In the genomic region with DNA sequence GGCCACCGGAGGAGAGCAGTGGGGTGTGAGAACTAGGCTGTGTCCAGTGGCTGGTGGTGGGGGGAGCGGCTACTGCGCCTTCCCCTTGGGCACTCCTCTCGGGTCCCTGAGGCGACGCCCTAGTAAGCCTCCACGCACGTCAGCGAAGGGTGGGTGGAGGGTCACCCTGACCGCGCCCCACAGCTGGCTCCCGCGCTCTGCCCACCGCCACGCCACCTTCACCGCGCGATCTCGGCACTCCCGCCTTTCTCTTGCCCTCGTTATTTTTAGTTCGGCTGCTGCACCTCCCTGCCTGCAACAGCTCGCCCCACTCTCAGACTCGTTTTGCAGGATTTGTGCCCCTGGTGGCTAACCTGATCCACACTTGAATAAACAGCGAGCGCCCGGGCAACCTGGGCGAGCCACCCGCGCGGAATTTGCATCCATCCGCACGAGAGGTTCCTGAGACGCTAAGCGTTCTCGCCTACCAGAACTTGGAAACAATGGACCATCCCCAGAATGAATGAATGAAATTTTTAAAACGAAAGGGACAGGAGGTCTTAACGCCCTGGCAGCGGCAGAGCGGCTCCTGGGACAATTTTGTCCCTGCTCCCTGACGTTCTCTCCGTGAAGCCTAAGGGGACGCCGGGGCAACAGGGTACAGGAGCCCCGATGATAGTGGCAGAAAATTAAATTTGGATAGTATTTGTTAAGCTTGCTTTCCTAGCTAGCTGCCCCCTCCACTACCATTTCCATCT, we compare ENCODE assay signal across 10 cellular contexts. TPM values are rescaled to one million over a fixed set of nuclear protein-coding genes. Genes with fewer than 3 reads are reported as not detected.
A peak's percentile ranks its signal among the peaks of the same experiment; 100 is the strongest.
DNase-seq lines count a peak whose midpoint lies in the region; ATAC-seq, FAIRE-seq and TF ChIP-seq lines count a peak whose summit lies in the region.
"Had no signal": no experiment of that assay in that cellular context is flagged by ENCODE, and none has a peak within 500 bp of the region (broad histone marks: within the 10 kb centered on the region; RNA-seq: fewer than 3 reads in every experiment).

No MANE protein-coding gene starts in this region.

- H3K27me3 ChIP-seq in ACC112 (ENCODE audit: insufficient read depth, low read length) (peaks cover 58% of the 10 kb centered on the region), endodermal cell (ENCODE audit: control insufficient read depth, insufficient read depth, low read length, poor library complexity, severe bottlenecking) (peaks cover 41% of the 10 kb centered on the region)

- TF ChIP-seq CTCF in endodermal cell (conservative IDR thresholded peaks at IDR 0.05): peak; percentile 70

- no peak overlapping the region for H3K27ac Mint-ChIP-seq in endodermal cell
- H3K27ac Mint-ChIP-seq in activated CD4-positive, alpha-beta T cell treated with anti-CD3 and anti-CD28 coated beads, Interleukin-2, amount 10 ng/mL, durations not matched to agents 24 days and 14 days: no peak overlapping the region
- H3K27ac Mint-ChIP-seq: activated naive CD8-positive, alpha-beta T cell had no signal

- intact Hi-C loops in activated CD4-positive, alpha-beta T cell treated with anti-CD3 and anti-CD28 coated beads, Interleukin-2, amount 10 ng/mL, durations not matched to agents 24 days and 14 days (cut with micrococcal nuclease): no loop called here

- DNase-seq in endodermal cell (peak; percentile 78), mucosa of gallbladder (ENCODE audit: low spot score) (peak; percentile 65), urothelium cell line (ENCODE audit: low spot score) (no peak)
- DNase-seq in activated CD4-positive, CD25-positive, alpha-beta regulatory T cell treated with anti-CD3 and anti-CD28 coated beads, Interleukin-2, amount 50 U/mL, for 72 hours: no peak
- DNase-seq in activated CD4-positive, alpha-beta T cell treated with anti-CD3 and anti-CD28 coated beads, Interleukin-2, amount 10 ng/mL, durations not matched to agents 24 days and 14 days: no peak
- DNase-seq: NCI-H2029 had no signal

- no peak; the same call in 1 of the 2 replicates for TF ChIP-seq RAD21 in Ishikawa (IDR thresholded peaks at IDR 0.05; ENCODE audit: low read depth)

- 68 to 72% methylated on average over 28 to 44 of the region's 45 CpGs for WGBS in endodermal cell (ENCODE audit: insufficient coverage in 1 of 2, insufficient read length in 1 of 2), 2 experiments

- no peaks in the 10 kb centered on the region for H3K79me2 ChIP-seq in ACC112 (ENCODE audit: control insufficient read depth, insufficient read depth, low read length, unreplicated experiment)

- peak overlapping the region; percentile 67 for H2AFZ ChIP-seq in ACC112 (ENCODE audit: low read length, unreplicated experiment)

- FAIRE-seq in urothelium cell line (lab: Jason Lieb, UNC): no peak

- no peaks in the 10 kb centered on the region for H3K4me1 ChIP-seq in ACC112 (ENCODE audit: control insufficient read depth, insufficient read depth, low read length, unreplicated experiment)
- H3K4me1 ChIP-seq in endodermal cell (ENCODE audit: control insufficient read depth, insufficient read depth, low read length): no peaks in the 10 kb centered on the region

- H3K4me3 ChIP-seq in ACC112 (ENCODE audit: low read depth, low read length) (peak overlapping the region; percentile 67), endodermal cell (ENCODE audit: low read length) (no peak overlapping the region)

- peaks cover 19% of the 10 kb centered on the region for H3K4me1 Mint-ChIP-seq in endodermal cell
- peaks cover 2% of the 10 kb centered on the region for H3K4me1 Mint-ChIP-seq in activated CD4-positive, alpha-beta T cell treated with anti-CD3 and anti-CD28 coated beads, Interleukin-2, amount 10 ng/mL, durations not matched to agents 24 days and 14 days

- peaks cover 11% of the 10 kb centered on the region for H3K9me3 ChIP-seq in endodermal cell (ENCODE audit: control insufficient read depth, low read length)

- peaks cover 87% of the 10 kb centered on the region for H3K27me3 Mint-ChIP-seq in endodermal cell (ENCODE audit: insufficient read depth)
- peaks cover 61% of the 10 kb centered on the region for H3K27me3 Mint-ChIP-seq in activated CD4-positive, alpha-beta T cell treated with anti-CD3 and anti-CD28 coated beads, Interleukin-2, amount 10 ng/mL, durations not matched to agents 24 days and 14 days

- no peak overlapping the region for H3K27ac ChIP-seq in ACC112 (ENCODE audit: low read depth, low read length)
- H3K27ac ChIP-seq in endodermal cell (ENCODE audit: low read depth, low read length): no peak overlapping the region

- H3K4me3 Mint-ChIP-seq in endodermal cell: peak overlapping the region; percentile 56
- H3K4me3 Mint-ChIP-seq in activated CD4-positive, alpha-beta T cell treated with anti-CD3 and anti-CD28 coated beads, Interleukin-2, amount 10 ng/mL, durations not matched to agents 24 days and 14 days: no peak overlapping the region
- H3K4me3 Mint-ChIP-seq: activated naive CD8-positive, alpha-beta T cell had no signal

- H3K36me3 ChIP-seq in ACC112 (ENCODE audit: insufficient read depth, low read length): no peaks in the 10 kb centered on the region
- H3K36me3 ChIP-seq in endodermal cell (ENCODE audit: control insufficient read depth, insufficient read depth, low read length): no peaks in the 10 kb centered on the region

- H3K36me3 Mint-ChIP-seq in endodermal cell (ENCODE audit: low read depth): no peaks in the 10 kb centered on the region
- no peaks in the 10 kb centered on the region for H3K36me3 Mint-ChIP-seq in activated CD4-positive, alpha-beta T cell treated with anti-CD3 and anti-CD28 coated beads, Interleukin-2, amount 10 ng/mL, durations not matched to agents 24 days and 14 days (ENCODE audit: low read depth)
- H3K36me3 Mint-ChIP-seq: activated naive CD8-positive, alpha-beta T cell had no signal

- H3K9ac ChIP-seq in endodermal cell (ENCODE audit: extremely low read depth, low read length, poor library complexity, severe bottlenecking): no peak overlapping the region

- ATAC-seq in HG02571 (IDR thresholded peaks at IDR 0.05; ENCODE audit: unreplicated experiment): no peak

- H3K9me3 Mint-ChIP-seq in endodermal cell: peaks cover 8% of the 10 kb centered on the region
- no peaks in the 10 kb centered on the region for H3K9me3 Mint-ChIP-seq in activated CD4-positive, alpha-beta T cell treated with anti-CD3 and anti-CD28 coated beads, Interleukin-2, amount 10 ng/mL, durations not matched to agents 24 days and 14 days

- no peak for TF ChIP-seq EP300 in Ishikawa (IDR thresholded peaks at IDR 0.05; ENCODE audit: borderline replicate concordance)

TF ChIP-seq in Ishikawa, 13 proteins besides CTCF, POLR2A, EP300 and RAD21:
- TF ChIP-seq ZBTB7A (IDR thresholded peaks at IDR 0.05; ENCODE audit: low read depth): no peak
- TF ChIP-seq, protein P1, sequence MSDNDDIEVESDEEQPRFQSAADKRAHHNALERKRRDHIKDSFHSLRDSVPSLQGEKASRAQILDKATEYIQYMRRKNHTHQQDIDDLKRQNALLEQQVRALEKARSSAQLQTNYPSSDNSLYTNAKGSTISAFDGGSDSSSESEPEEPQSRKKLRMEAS (IDR thresholded peaks at IDR 0.05): peak; percentile 30; the same call in 1 of the 2 replicates
- no peak for TF ChIP-seq CREB1 (IDR thresholded peaks at IDR 0.05; ENCODE audit: low read depth)

RNA-seq across cellular contexts. Expression of a gene that starts 7.0 kb away (rescaled TPM):
- total RNA-seq in endodermal cell (10 to 100 TPM; 13.0 to 19.9 TPM), mucosa of gallbladder (44.2 TPM)
- 23.8 TPM for polyA plus RNA-seq in endodermal cell (2013, experiment 1 of 2)
- 21.4 TPM for polyA plus RNA-seq in endodermal cell (2013, experiment 2 of 2)
- not detected in 2 replicates for total RNA-seq in activated CD4-positive, alpha-beta T cell treated with anti-CD3 and anti-CD28 coated beads, Interleukin-2, amount 10 ng/mL, durations not matched to agents 24 days and 14 days

Comparison
In these comparisons a context has a peak if more than half of its experiments do, and no peak if none do; other contexts are left out.
1. DNase-seq: peak in endodermal cell (single experiment) and mucosa of gallbladder (single experiment); none in activated CD4-positive, CD25-positive, alpha-beta regulatory T cell treated with anti-CD3 and anti-CD28 coated beads, Interleukin-2, amount 50 U/mL, for 72 hours (single experiment), urothelium cell line (single experiment) and activated CD4-positive, alpha-beta T cell treated with anti-CD3 and anti-CD28 coated beads, Interleukin-2, amount 10 ng/mL, durations not matched to agents 24 days and 14 days (single experiment).
2. RNA of a gene that starts 7.0 kb away (total RNA-seq): 44.2 TPM in mucosa of gallbladder (single experiment) and 13.0 to 19.9 TPM in endodermal cell; not detected in activated CD4-positive, alpha-beta T cell treated with anti-CD3 and anti-CD28 coated beads, Interleukin-2, amount 10 ng/mL, durations not matched to agents 24 days and 14 days; every median in the first group is over 10 times any median in the second.